8 cellular contexts compared by ENCODE assay signal in genomic region chrX:44872319-44872816, GRCh38.
DNase-seq lines count a peak whose midpoint lies in the region; ATAC-seq and TF ChIP-seq lines count a peak whose summit lies in the region.

No MANE protein-coding gene starts in this region.

- H3K4me3 ChIP-seq in cardiac fibroblast (replicated peaks in 1 of 2; ENCODE audit: low read depth in 2 of 2, low read length in 2 of 2), result peak overlapping the region; percentile 58 to 66

- ATAC-seq in GM18520 (IDR thresholded peaks at IDR 0.05; ENCODE audit: unreplicated experiment), result peak; percentile 17
- peak; percentile 25 for ATAC-seq in HG03064 (IDR thresholded peaks at IDR 0.05; ENCODE audit: low read depth, unreplicated experiment)
- peak; percentile 55 for ATAC-seq in SK-N-SH treated with all-trans-retinoic acid at 6 μM for 48 hours

- H3K27ac ChIP-seq in layer of hippocampus (ENCODE audit: low read depth, low read length), result peak overlapping the region; percentile 90

- no peak for TF ChIP-seq CTCF in cardiac fibroblast (IDR thresholded peaks at IDR 0.05; ENCODE audit: low read depth, low read length)

- DNase-seq in AG08395 (ENCODE audit: low spot score) (peak; percentile 39), cardiac fibroblast (ENCODE audit: low read depth in 2 of 2) (peak in 1 of 2 donors; percentile 18), inferior parietal cortex (ENCODE audit: extremely low spot score) (no peak)
- peak; percentile 10 for DNase-seq in stimulated activated CD8-positive, alpha-beta memory T cell treated with anti-CD3 and anti-CD28 coated beads, Interleukin-12 subunit alpha, Interleukin-12 subunit beta, amount 100 ng/mL, for 1 hour (ENCODE audit: low read depth)

- H3K27me3 ChIP-seq in layer of hippocampus (ENCODE audit: control insufficient read depth, insufficient read depth, low read length), result no peaks in the 10 kb centered on the region

TF ChIP-seq in SK-N-SH treated with all-trans-retinoic acid at 6 μM for 48 hours, 23 proteins besides CTCF, POLR2A, EP300 and RAD21:
- no peak for TF ChIP-seq GLIS3 (CRISPR knock-in tag; IDR thresholded peaks at IDR 0.05)
- no peak for TF ChIP-seq ZC3H10 (CRISPR knock-in tag; IDR thresholded peaks at IDR 0.05)
- TF ChIP-seq TSHZ2 (CRISPR knock-in tag; IDR thresholded peaks at IDR 0.05), result no peak
- no peak for TF ChIP-seq ZNF565 (CRISPR knock-in tag; conservative IDR thresholded peaks at IDR 0.05; ENCODE audit: low read depth)
- no peak for TF ChIP-seq ZNF8 (CRISPR knock-in tag; IDR thresholded peaks at IDR 0.05)
- no peak for TF ChIP-seq OSR1 (CRISPR knock-in tag; IDR thresholded peaks at IDR 0.05)
- no peak for TF ChIP-seq POU6F1 (CRISPR knock-in tag; IDR thresholded peaks at IDR 0.05; ENCODE audit: borderline replicate concordance, low read depth)
- TF ChIP-seq ISL1 (CRISPR knock-in tag; IDR thresholded peaks at IDR 0.05), result no peak
- TF ChIP-seq CSRNP3 (CRISPR knock-in tag; IDR thresholded peaks at IDR 0.05), result no peak
- TF ChIP-seq PPARA (CRISPR knock-in tag; IDR thresholded peaks at IDR 0.05; ENCODE audit: borderline replicate concordance), result no peak
- no peak for TF ChIP-seq SNAI2 (CRISPR knock-in tag; IDR thresholded peaks at IDR 0.05)
- TF ChIP-seq BACH2 (CRISPR knock-in tag; IDR thresholded peaks at IDR 0.05; ENCODE audit: borderline replicate concordance), result no peak
- TF ChIP-seq ZFP30 (CRISPR knock-in tag; IDR thresholded peaks at IDR 0.05), result no peak
- no peak for TF ChIP-seq CREB5 (CRISPR knock-in tag; IDR thresholded peaks at IDR 0.05; ENCODE audit: low read depth)
- no peak for TF ChIP-seq ZFP3 (CRISPR knock-in tag; IDR thresholded peaks at IDR 0.05)
- TF ChIP-seq RARB (CRISPR knock-in tag; IDR thresholded peaks at IDR 0.05), result no peak
- no peak for TF ChIP-seq CSDC2 (CRISPR knock-in tag; IDR thresholded peaks at IDR 0.05)
- no peak for TF ChIP-seq TOX (CRISPR knock-in tag; IDR thresholded peaks at IDR 0.05; ENCODE audit: borderline replicate concordance)
